In the genomic region with DNA sequence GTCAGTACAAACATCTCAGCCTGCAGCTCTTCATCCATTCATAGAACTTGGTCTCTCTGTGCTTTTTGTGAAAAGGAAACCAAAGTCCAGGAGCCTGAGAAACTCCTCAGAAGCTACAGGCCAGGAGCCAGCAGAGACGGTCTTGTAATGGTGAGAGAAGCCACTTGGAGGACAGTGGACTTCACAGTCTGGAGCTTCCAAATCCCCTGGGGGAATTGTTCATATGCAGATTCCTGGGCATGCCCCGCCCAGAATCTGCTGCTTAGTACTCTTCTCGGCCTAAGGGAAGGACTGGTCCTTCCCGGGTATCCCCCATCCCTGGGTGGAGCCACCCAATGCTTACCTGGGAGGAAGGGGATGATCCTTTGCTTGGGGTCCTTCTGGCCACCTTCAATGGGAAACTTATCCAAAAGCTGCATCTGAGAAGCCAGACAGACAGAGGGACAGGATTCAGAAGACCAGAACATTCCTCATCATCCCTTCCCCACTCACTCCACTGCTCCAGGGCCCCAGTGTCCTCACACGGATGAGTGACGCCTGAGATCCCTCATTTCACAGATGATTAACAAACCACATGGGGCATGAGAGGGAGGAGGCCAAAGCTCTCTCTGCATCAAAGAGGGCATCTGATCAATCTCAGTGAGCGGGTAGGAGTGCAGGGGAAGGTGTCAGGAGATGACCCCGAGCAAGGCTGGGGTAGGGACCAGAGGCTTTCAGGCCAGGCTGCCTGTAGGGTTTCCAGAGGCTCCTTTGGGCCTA, we compare ENCODE assay signal across 20 cellular contexts.
DNase-seq lines count a peak whose midpoint lies in the region; ATAC-seq and TF ChIP-seq lines count a peak whose summit lies in the region.
"Had no signal": no experiment of that assay in that cellular context is flagged by ENCODE, and none has a peak within 500 bp of the region (broad histone marks: within the 10 kb centered on the region; RNA-seq: fewer than 3 reads in every experiment).

No MANE protein-coding gene starts in this region.

- no peaks in the 10 kb centered on the region for H3K27me3 ChIP-seq in smooth muscle cell (ENCODE audit: low read depth)
- H3K27me3 ChIP-seq: BE2C had no signal

- no peaks in the 10 kb centered on the region for H3K36me3 Mint-ChIP-seq in activated T-cell treated with anti-CD3 and anti-CD28 coated beads, Interleukin-2, amount 50 U/mL, for 72 hours (ENCODE audit: insufficient read depth in 2 of 2)
- no peaks in the 10 kb centered on the region for H3K36me3 Mint-ChIP-seq in T-helper 2 cell treated with Interferon-gamma antibody and Interleukin-4, amounts not matched to agents 5 μg/mL and 100 μg/mL, for 36 hours (ENCODE audit: low read depth)
- H3K36me3 Mint-ChIP-seq: activated naive CD4-positive, alpha-beta T cell treated with anti-CD3 and anti-CD28 coated beads, Interleukin-2, amount 50 U/mL, for 72 hours had no signal

- peaks cover 11% of the 10 kb centered on the region for H4K20me1 ChIP-seq in smooth muscle cell (ENCODE audit: low read depth)

- WGBS in smooth muscle cell (ENCODE audit: low lambda C conversion rate): 67% methylated on average over 8 of the region's 8 CpGs

- no peak overlapping the region for H3K4me3 ChIP-seq in smooth muscle cell

- POLR2A ChIA-PET in RWPE1 (lab: Yijun Ruan, JAX; ENCODE audit: low non-redundant PET): interaction anchor here (0.5 kb wide), 1 partner anchor 104 kb away, joined by 6 read pairs; no protein-coding TSS in a partner anchor

- DNase-seq in DMS79 treated with DMSO at 0.1 percent for 48 hours (lab: John Stamatoyannopoulos, UW): peak; percentile 17
- no peak for DNase-seq in DMS79 (lab: John Stamatoyannopoulos, UW)
- no peak for DNase-seq in RWPE1 (ENCODE audit: low spot score)
- peak; percentile 75 for DNase-seq in kidney glomerular epithelial cell (lab: John Stamatoyannopoulos, UW)
- no peak for DNase-seq in smooth muscle cell (lab: John Stamatoyannopoulos, UW; ENCODE audit: unreplicated experiment)
- no peak for DNase-seq in activated T-cell treated with anti-CD3 and anti-CD28 coated beads, Interleukin-2, amount 50 U/mL, for 72 hours
- no peak for DNase-seq in T-helper 2 cell treated with Interferon-gamma antibody and Interleukin-4, amounts not matched to agents 5 μg/mL and 100 μg/mL, for 36 hours (ENCODE audit: low spot score)
- DNase-seq: 8988T; H9; MV-4-11; NCI-H1694 treated with DMSO at 0.1 percent for 48 hours; SK-N-SH; stimulated activated CD4-positive, alpha-beta T cell treated with anti-CD3 and anti-CD28 coated beads, Interleukin-4, amount 100 ng/mL, for 4 hours; T1000 had no signal

- no peak overlapping the region for H3K4me2 ChIP-seq in smooth muscle cell
- H3K4me2 ChIP-seq: KMS-11, SK-N-SH had no signal

- H3K27me3 Mint-ChIP-seq in activated T-cell treated with anti-CD3 and anti-CD28 coated beads, Interleukin-2, amount 50 U/mL, for 72 hours (ENCODE audit: low read depth): no peaks in the 10 kb centered on the region
- H3K27me3 Mint-ChIP-seq in T-helper 2 cell treated with Interferon-gamma antibody and Interleukin-4, amounts not matched to agents 5 μg/mL and 100 μg/mL, for 36 hours (ENCODE audit: low read depth): peaks cover 13% of the 10 kb centered on the region
- H3K27me3 Mint-ChIP-seq: activated T-cell treated with anti-CD3 and anti-CD28 coated beads, Interleukin-2, amount 50 U/mL, for 24 hours; central memory CD8-positive, alpha-beta T cell had no signal

- no peak overlapping the region for H3K4me3 Mint-ChIP-seq in activated T-cell treated with anti-CD3 and anti-CD28 coated beads, Interleukin-2, amount 50 U/mL, for 72 hours
- no peak overlapping the region for H3K4me3 Mint-ChIP-seq in T-helper 2 cell treated with Interferon-gamma antibody and Interleukin-4, amounts not matched to agents 5 μg/mL and 100 μg/mL, for 36 hours
- H3K4me3 Mint-ChIP-seq: activated T-cell treated with anti-CD3 and anti-CD28 coated beads, Interleukin-2, amount 50 U/mL, for 24 hours; H9 had no signal

- no peaks in the 10 kb centered on the region for H3K9me3 Mint-ChIP-seq in activated T-cell treated with anti-CD3 and anti-CD28 coated beads, Interleukin-2, amount 50 U/mL, for 72 hours
- no peaks in the 10 kb centered on the region for H3K9me3 Mint-ChIP-seq in T-helper 2 cell treated with Interferon-gamma antibody and Interleukin-4, amounts not matched to agents 5 μg/mL and 100 μg/mL, for 36 hours
- H3K9me3 Mint-ChIP-seq: activated naive CD4-positive, alpha-beta T cell treated with anti-CD3 and anti-CD28 coated beads, Interleukin-2, amount 50 U/mL, for 72 hours; activated T-cell treated with anti-CD3 and anti-CD28 coated beads, Interleukin-2, amount 50 U/mL, for 24 hours; central memory CD8-positive, alpha-beta T cell; H9 had no signal

- ATAC-seq in GM21529 (IDR thresholded peaks at IDR 0.05; ENCODE audit: unreplicated experiment): no peak
- ATAC-seq in activated T-cell treated with anti-CD3 and anti-CD28 coated beads, Interleukin-2, amount 50 U/mL, for 72 hours (replicated peaks in 1 of 2): no peak

- H3K9me3 ChIP-seq in smooth muscle cell (replicated peaks; ENCODE audit: low read depth): no peaks in the 10 kb centered on the region
- H3K9me3 ChIP-seq: BE2C, SK-N-SH had no signal

- peaks cover 55% of the 10 kb centered on the region for H3K4me1 Mint-ChIP-seq in activated T-cell treated with anti-CD3 and anti-CD28 coated beads, Interleukin-2, amount 50 U/mL, for 72 hours (ENCODE audit: low read depth)
- H3K4me1 Mint-ChIP-seq in T-helper 2 cell treated with Interferon-gamma antibody and Interleukin-4, amounts not matched to agents 5 μg/mL and 100 μg/mL, for 36 hours (ENCODE audit: low read depth): peaks cover 52% of the 10 kb centered on the region

- TF ChIP-seq CTCF in RWPE1 (conservative IDR thresholded peaks at IDR 0.05; ENCODE audit: low read depth) (no peak), smooth muscle cell (IDR thresholded peaks at IDR 0.05; ENCODE audit: borderline replicate concordance, insufficient read depth, poor library complexity, severe bottlenecking) (no peak)

- H3K79me2 ChIP-seq in smooth muscle cell (ENCODE audit: low read depth): peaks cover 29% of the 10 kb centered on the region

- peaks cover 10% of the 10 kb centered on the region for H3K4me1 ChIP-seq in smooth muscle cell (ENCODE audit: low read depth)

- H2AFZ ChIP-seq in smooth muscle cell (ENCODE audit: low read depth): no peak overlapping the region

- H3K27ac ChIP-seq in RWPE1: peak overlapping the region; percentile 60
- peak overlapping the region; percentile 25 for H3K27ac ChIP-seq in smooth muscle cell (ENCODE audit: low read depth)
- H3K27ac ChIP-seq: KMS-11 had no signal

- no peak overlapping the region for H3K27ac Mint-ChIP-seq in activated T-cell treated with anti-CD3 and anti-CD28 coated beads, Interleukin-2, amount 50 U/mL, for 72 hours
- H3K27ac Mint-ChIP-seq in T-helper 2 cell treated with Interferon-gamma antibody and Interleukin-4, amounts not matched to agents 5 μg/mL and 100 μg/mL, for 36 hours: no peak overlapping the region
- H3K27ac Mint-ChIP-seq: H9 had no signal

- H3F3A ChIP-seq in smooth muscle cell (ENCODE audit: low read depth): peaks cover 4% of the 10 kb centered on the region

- H3K36me3 ChIP-seq in smooth muscle cell (ENCODE audit: low read depth): no peaks in the 10 kb centered on the region
- H3K36me3 ChIP-seq: BE2C had no signal

- CTCF ChIA-PET in RWPE1 (lab: Yijun Ruan, JAX): interaction anchor here (0.7 to 3.1 kb wide), 2 partner anchors 14 kb away, joined by 3 to 14 read pairs; no protein-coding TSS in a partner anchor

- no peak overlapping the region for H3K9ac ChIP-seq in smooth muscle cell (ENCODE audit: low read depth)
- H3K9ac ChIP-seq: KMS-11, SK-N-SH had no signal

Comparison
In these comparisons a context has a peak if more than half of its experiments do, and no peak if none do; other contexts are left out.
1. DNase-seq: peak in DMS79 treated with DMSO at 0.1 percent for 48 hours (single experiment) and kidney glomerular epithelial cell (single experiment); none in DMS79 (single experiment), RWPE1 (single experiment), smooth muscle cell (single experiment), activated T-cell treated with anti-CD3 and anti-CD28 coated beads, Interleukin-2, amount 50 U/mL, for 72 hours (0 of 2) and T-helper 2 cell treated with Interferon-gamma antibody and Interleukin-4, amounts not matched to agents 5 μg/mL and 100 μg/mL, for 36 hours (single experiment).